In genomic region chr1:2686091-2686863, GRCh38 we compare ENCODE assay signal across 5 cellular contexts. TPM values are rescaled to one million over a fixed set of nuclear protein-coding genes. Genes with fewer than 3 reads are reported as not detected.
"Had no signal": no experiment of that assay in that cellular context is flagged by ENCODE, and none has a peak within 500 bp of the region (broad histone marks: within the 10 kb centered on the region; RNA-seq: fewer than 3 reads in every experiment).

No MANE protein-coding gene starts in this region.

RNA-seq across cellular contexts. Expression of gene MMEL1, which starts 53.5 kb away (rescaled TPM):
- total RNA-seq: LHCN-M2, MCF 10A, OCI-LY7, SJCRH30, SK-MEL-5 had no signal
